14 cellular contexts compared by ENCODE assay signal in the genomic region with DNA sequence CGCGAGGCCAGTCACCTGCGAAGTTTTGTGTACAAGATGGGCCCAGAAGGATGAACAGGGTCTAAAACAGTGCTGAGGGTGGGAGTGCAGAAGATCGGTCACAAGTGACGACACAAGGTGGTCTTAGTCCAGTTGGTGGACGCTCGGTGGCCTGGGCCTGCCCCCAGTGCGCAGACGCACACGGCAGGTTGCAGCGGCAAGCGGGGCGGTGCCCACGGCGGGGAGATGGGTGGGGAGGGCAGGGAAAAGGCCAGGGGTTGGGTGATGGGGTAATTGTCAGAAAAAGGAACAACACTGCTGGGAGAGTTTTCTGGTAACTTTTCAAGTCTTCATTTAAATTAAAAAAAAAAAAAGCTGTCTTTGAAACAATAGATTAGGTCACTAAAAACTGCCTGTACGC. TPM values are rescaled to one million over a fixed set of nuclear protein-coding genes. Genes with fewer than 3 reads are reported as not detected.
DNase-seq lines count a peak whose midpoint lies in the region; ATAC-seq and TF ChIP-seq lines count a peak whose summit lies in the region.
"Had no signal": no experiment of that assay in that cellular context is flagged by ENCODE, and none has a peak within 500 bp of the region (broad histone marks: within the 10 kb centered on the region; RNA-seq: fewer than 3 reads in every experiment).

No MANE protein-coding gene starts in this region.

- H3K4me3 Mint-ChIP-seq in activated T-cell treated with anti-CD3 and anti-CD28 coated beads, Interleukin-2, amount 50 U/mL, for 72 hours, result peak overlapping the region; percentile 37 to 63
- no peak overlapping the region for H3K4me3 Mint-ChIP-seq in endodermal cell

- H3K36me3 ChIP-seq in OCI-LY7 (ENCODE audit: insufficient read depth, low read length) (peaks cover 9% of the 10 kb centered on the region), endodermal cell (ENCODE audit: control insufficient read depth, insufficient read depth, low read length) (peaks cover 6% of the 10 kb centered on the region), psoas muscle (ENCODE audit: insufficient read depth in 1 of 2, low read depth in 1 of 2) (peaks cover 0 to under 1% of the 10 kb centered on the region in 2 donors)

- no peak overlapping the region; the same call in 1 of the 2 replicates for H2AFZ ChIP-seq in OCI-LY7 (ENCODE audit: low read length)

- H3K9me3 ChIP-seq in OCI-LY7 (ENCODE audit: low read length) (no peaks in the 10 kb centered on the region), endodermal cell (ENCODE audit: control insufficient read depth, low read length) (no peaks in the 10 kb centered on the region), psoas muscle (no peaks in the 10 kb centered on the region)

- 92 to 93% methylated on average over 3 to 15 of the region's 16 CpGs for WGBS in endodermal cell (ENCODE audit: insufficient coverage in 1 of 2, insufficient read length in 1 of 2), 2 experiments
- WGBS in psoas muscle, 3 donors, result 83 to 97% (median 94%) methylated on average over 15 to 16 of the region's 16 CpGs

- intact Hi-C loops in OCI-LY7 (cut with micrococcal nuclease; ENCODE audit: unreplicated experiment), result no loop called here
- intact Hi-C loops in psoas muscle (cut with DNase I), result no loop called here

- no peak overlapping the region for H3K9ac ChIP-seq in endodermal cell (ENCODE audit: extremely low read depth, low read length, poor library complexity, severe bottlenecking)

- peak overlapping the region; percentile 72 for H3K27ac Mint-ChIP-seq in activated T-cell treated with anti-CD3 and anti-CD28 coated beads, Interleukin-2, amount 50 U/mL, for 72 hours
- H3K27ac Mint-ChIP-seq in endodermal cell, result no peak overlapping the region

- no peaks in the 10 kb centered on the region for H3K36me3 Mint-ChIP-seq in activated T-cell treated with anti-CD3 and anti-CD28 coated beads, Interleukin-2, amount 50 U/mL, for 72 hours (ENCODE audit: insufficient read depth in 2 of 2)
- peaks cover 8% of the 10 kb centered on the region for H3K36me3 Mint-ChIP-seq in endodermal cell (ENCODE audit: low read depth)

- POLR2A ChIA-PET in OCI-LY7 (lab: Charles Lee), result interaction anchor here (0.7 to 0.9 kb wide), 2 partner anchors 22 to 332 kb away, joined by 3 read pairs; a partner anchor contains a TSS

- peak overlapping the region; percentile 83 for H3K4me2 ChIP-seq in OCI-LY7 (ENCODE audit: low read length)

- H3K4me1 ChIP-seq in OCI-LY7 (ENCODE audit: insufficient read depth, low read length, poor library complexity, severe bottlenecking), result peaks cover 27% of the 10 kb centered on the region
- H3K4me1 ChIP-seq in endodermal cell (ENCODE audit: control insufficient read depth, insufficient read depth, low read length), result no peaks in the 10 kb centered on the region
- no peaks in the 10 kb centered on the region for H3K4me1 ChIP-seq in psoas muscle

- peaks cover 34% of the 10 kb centered on the region for H3K79me2 ChIP-seq in OCI-LY7 (ENCODE audit: insufficient read depth, low read depth, low read length)

- BruUV-seq in OCI-LY7 (replicated peaks; lab: Mats Ljungman, UMichigan), result no TSS peak

- H3K27me3 ChIP-seq in endodermal cell (ENCODE audit: control insufficient read depth, insufficient read depth, low read length, poor library complexity, severe bottlenecking), result no peaks in the 10 kb centered on the region
- no peaks in the 10 kb centered on the region for H3K27me3 ChIP-seq in psoas muscle (ENCODE audit: insufficient read depth in 3 of 3, low read length in 2 of 3)

- no peaks in the 10 kb centered on the region for H3K9me3 Mint-ChIP-seq in activated T-cell treated with anti-CD3 and anti-CD28 coated beads, Interleukin-2, amount 50 U/mL, for 72 hours
- H3K9me3 Mint-ChIP-seq in endodermal cell, result no peaks in the 10 kb centered on the region

- no peaks in the 10 kb centered on the region; the same call in 1 of the 2 replicates for H4K20me1 ChIP-seq in OCI-LY7 (ENCODE audit: insufficient read depth, low read length)

- peaks cover 2% of the 10 kb centered on the region for H3K27me3 Mint-ChIP-seq in activated T-cell treated with anti-CD3 and anti-CD28 coated beads, Interleukin-2, amount 50 U/mL, for 72 hours (ENCODE audit: low read depth)
- H3K27me3 Mint-ChIP-seq in endodermal cell (ENCODE audit: insufficient read depth), result no peaks in the 10 kb centered on the region

- H3K4me1 Mint-ChIP-seq in activated T-cell treated with anti-CD3 and anti-CD28 coated beads, Interleukin-2, amount 50 U/mL, for 72 hours (ENCODE audit: low read depth), result peaks cover 39% of the 10 kb centered on the region
- peaks cover 19% of the 10 kb centered on the region for H3K4me1 Mint-ChIP-seq in endodermal cell

- no peak overlapping the region for H3K4me3 ChIP-seq in OCI-LY7 (ENCODE audit: low read depth, low read length, poor library complexity, severe bottlenecking)
- H3K4me3 ChIP-seq in endodermal cell (ENCODE audit: low read length), result no peak overlapping the region
- no peak overlapping the region for H3K4me3 ChIP-seq in psoas muscle

- no peak for ATAC-seq in activated T-cell treated with anti-CD3 and anti-CD28 coated beads, Interleukin-2, amount 50 U/mL, for 72 hours (replicated peaks in 1 of 2)
- ATAC-seq in psoas muscle, result no peak
- no peak for ATAC-seq in HG03025 (IDR thresholded peaks at IDR 0.05; ENCODE audit: low FRiP score, unreplicated experiment)
- ATAC-seq: activated CD4-positive, CD25-positive, alpha-beta regulatory T cell treated with anti-CD3 and anti-CD28 coated beads, Interleukin-2, amount 50 U/mL, for 24 hours had no signal

- in situ Hi-C loops in GM13977 (cut with MboI; ENCODE audit: low pct_unique_long_range_greater_than_20kb, low sequenced_read_pairs, unreplicated experiment), result no loop called here

- TF ChIP-seq CTCF in OCI-LY7 (conservative IDR thresholded peaks at IDR 0.05; ENCODE audit: low read length) (no peak), endodermal cell (conservative IDR thresholded peaks at IDR 0.05) (no peak), psoas muscle (IDR thresholded peaks at IDR 0.05) (no peak), GM13977 (IDR thresholded peaks at IDR 0.05; ENCODE audit: extremely low read depth, insufficient read depth, missing control alignments) (no peak)

- DNase-seq in activated T-cell treated with anti-CD3 and anti-CD28 coated beads, Interleukin-2, amount 50 U/mL, for 72 hours, result no peak
- no peak for DNase-seq in activated T-cell treated with anti-CD3 and anti-CD28 coated beads, Interleukin-2, amount 50 U/mL, for 48 hours
- DNase-seq in OCI-LY7 (ENCODE audit: low spot score), result no peak
- DNase-seq in endodermal cell, result peak; percentile 48
- no peak for DNase-seq in psoas muscle
- no peak for DNase-seq in NCI-H2227 treated with DMSO at 0.1 percent for 48 hours (lab: John Stamatoyannopoulos, UW)
- DNase-seq in GM13977 (ENCODE audit: low spot score), result no peak
- DNase-seq: cortex of kidney, kidney, NCI-H1048, NCI-H524, SHP77 had no signal

- CTCF ChIA-PET in OCI-LY7 (lab: Charles Lee; ENCODE audit: unreplicated experiment), result no interaction called here

- H3K9me2 ChIP-seq in OCI-LY7 (ENCODE audit: insufficient read depth, low read length), result no peaks in the 10 kb centered on the region

- H3K27ac ChIP-seq in OCI-LY7 (ENCODE audit: low read depth, low read length, poor library complexity, severe bottlenecking) (peak overlapping the region; percentile 57), endodermal cell (ENCODE audit: low read depth, low read length) (no peak overlapping the region), psoas muscle (peak overlapping the region; percentile 78)

RNA-seq across cellular contexts. Expression of a gene that starts 1.0 kb away (rescaled TPM):
- total RNA-seq in activated T-cell treated with anti-CD3 and anti-CD28 coated beads, Interleukin-2, amount 50 U/mL, for 72 hours, result 10 to 100 TPM; 27.5 to 33.8 TPM
- total RNA-seq in OCI-LY7 (2014; rRNA removed; shearing (Covaris generic)), result 82.9 and 88.0 TPM in 2 replicates
- total RNA-seq in OCI-LY7 (2022) (46.0 and 47.3 TPM in 2 replicates), endodermal cell (100 to 1,000 TPM; 128 to 241 TPM), psoas muscle (10 to 100 TPM; 15.4 to 31.8 (median 23.9) TPM)
- polyA plus RNA-seq in endodermal cell (2013, experiment 1 of 2), result 129 TPM
- 130 TPM for polyA plus RNA-seq in endodermal cell (2013, experiment 2 of 2)
- 100 to 1,000 TPM in 1 of 3 donors, 10 to 100 TPM in 2; 33.0 to 103 (median 36.6) TPM for polyA plus RNA-seq in psoas muscle
